In genomic region chr17:28723159-28723835, GRCh38 we compare ENCODE assay signal across 12 cellular contexts. TPM values are rescaled to one million over a fixed set of nuclear protein-coding genes. Genes with fewer than 3 reads are reported as not detected.
DNase-seq lines count a peak whose midpoint lies in the region; ATAC-seq, FAIRE-seq and TF ChIP-seq lines count a peak whose summit lies in the region.
"Had no signal": no experiment of that assay in that cellular context is flagged by ENCODE, and none has a peak within 500 bp of the region (broad histone marks: within the 10 kb centered on the region; RNA-seq: fewer than 3 reads in every experiment).

No MANE protein-coding gene starts in this region.

- H3K23ac ChIP-seq in H9 (ENCODE audit: insufficient read length, low read depth, low read length), result no peak overlapping the region

- peak overlapping the region; percentile 100 for H3K4me2 ChIP-seq in BLaER1
- H3K4me2 ChIP-seq in H9 (ENCODE audit: insufficient read depth, insufficient read length, low read length), result peak overlapping the region; percentile 90

- H3K4ac ChIP-seq in H9 (ENCODE audit: low read depth, low read length), result no peak overlapping the region

- no peak overlapping the region for H2BK120ac ChIP-seq in H9 (ENCODE audit: low read depth, low read length, poor library complexity, severe bottlenecking)

- no peak overlapping the region for H4K5ac ChIP-seq in H9 (ENCODE audit: insufficient read length, low read depth, low read length)

- no CpG with 5 or more reads among the region's 6 CpGs for WGBS in H9 (ENCODE audit: extremely low coverage, insufficient read length, low lambda C conversion rate)

- H3K4me3 Mint-ChIP-seq in H9 (peak overlapping the region; percentile 48 to 96), memory B cell (no peak overlapping the region)
- H3K4me3 Mint-ChIP-seq in activated CD4-positive, alpha-beta memory T cell treated with anti-CD3 and anti-CD28 coated beads for 36 hours, result peak overlapping the region; percentile 85

- H3K9me3 ChIP-seq in BLaER1 (no peaks in the 10 kb centered on the region), H9 (ENCODE audit: control insufficient read depth, low read depth, low read length) (no peaks in the 10 kb centered on the region)
- H3K9me3 ChIP-seq: upper lobe of right lung had no signal

- peaks cover 34% of the 10 kb centered on the region for H3K23me2 ChIP-seq in H9 (ENCODE audit: insufficient read length, low read depth, low read length, poor library complexity, severe bottlenecking)

- DNase-seq in H9 (no peak), memory B cell (ENCODE audit: low spot score in 2 of 2) (no peak), posterior cingulate gyrus (no peak), NCI-H2227 (lab: John Stamatoyannopoulos, UW; ENCODE audit: unreplicated experiment) (no peak), RCC 7860 (ENCODE audit: low spot score) (no peak), GM20000 (ENCODE audit: low spot score) (no peak)
- DNase-seq in activated CD4-positive, alpha-beta memory T cell treated with anti-CD3 and anti-CD28 coated beads for 36 hours, result no peak
- DNase-seq: DMS153, HCEC 1CT, NCI-H2029, upper lobe of right lung had no signal

- no peak overlapping the region for H3T11ph ChIP-seq in H9 (ENCODE audit: low read length)

- no peaks in the 10 kb centered on the region for H3K27me3 ChIP-seq in BLaER1
- H3K27me3 ChIP-seq in H9 (ENCODE audit: insufficient read depth, low read length), result no peaks in the 10 kb centered on the region
- H3K27me3 ChIP-seq: upper lobe of right lung had no signal

- no peak overlapping the region for H2BK12ac ChIP-seq in H9 (ENCODE audit: insufficient read length, low read depth, low read length)

- CTCF ChIA-PET in activated CD4-positive, alpha-beta memory T cell treated with anti-CD3 and anti-CD28 coated beads for 36 hours (lab: Charles Lee), result interaction anchor here (9.7 kb wide), 1 partner anchor 23 kb away, joined by 632 read pairs; the partner anchor contains the start of gene TRAF4

- no peak overlapping the region for H2AFZ ChIP-seq in H9 (ENCODE audit: low read length)

- no peak overlapping the region for H2BK15ac ChIP-seq in H9 (ENCODE audit: low read depth, low read length)

- H3K79me2 ChIP-seq in H9 (ENCODE audit: insufficient read depth, low read length), result peaks cover 14% of the 10 kb centered on the region; the same call in 1 of the 2 replicates

- no peak for ATAC-seq in memory B cell (ENCODE audit: low read depth)
- ATAC-seq: upper lobe of right lung had no signal

- H3K36me3 Mint-ChIP-seq in H9 (ENCODE audit: insufficient read depth in 1 of 3, low read depth in 3 of 3) (peaks cover 45 to 56% (median 49%) of the 10 kb centered on the region in 3 experiments), memory B cell (peaks cover 27% of the 10 kb centered on the region)
- H3K36me3 Mint-ChIP-seq in activated CD4-positive, alpha-beta memory T cell treated with anti-CD3 and anti-CD28 coated beads for 36 hours, result peaks cover 62% of the 10 kb centered on the region

- H3K56ac ChIP-seq in H9 (ENCODE audit: insufficient read length, low read depth, low read length), result no peak overlapping the region

- H4K8ac ChIP-seq in H9 (replicated peaks; ENCODE audit: insufficient read length, low read depth, low read length), result no peak overlapping the region

- intact Hi-C loops in activated CD4-positive, alpha-beta memory T cell treated with anti-CD3 and anti-CD28 coated beads for 36 hours (cut with micrococcal nuclease), result no loop called here
- intact Hi-C loops in posterior cingulate gyrus (cut with DNase I), result no loop called here

- H3K4me3 ChIP-seq in BLaER1, result peak overlapping the region; percentile 84; the same call in 1 of the 2 replicates

- peaks cover 3% of the 10 kb centered on the region for H3K79me1 ChIP-seq in H9 (ENCODE audit: insufficient read depth, low read depth, low read length, poor library complexity, severe bottlenecking)

- H3K4me1 Mint-ChIP-seq in H9 (peaks cover 39 to 60% of the 10 kb centered on the region in 2 experiments), memory B cell (peaks cover 49% of the 10 kb centered on the region)
- H3K4me1 Mint-ChIP-seq in activated CD4-positive, alpha-beta memory T cell treated with anti-CD3 and anti-CD28 coated beads for 36 hours (ENCODE audit: low read depth), result peaks cover 53% of the 10 kb centered on the region

- H3K4me1 ChIP-seq in BLaER1, result peaks cover 71% of the 10 kb centered on the region
- H3K4me1 ChIP-seq in H9 (ENCODE audit: insufficient read depth, low read length), result 0 out of 2 replicates have a peak, but pooled peaks cover 7% of the 10 kb centered on the region

- no peak overlapping the region for H2BK5ac ChIP-seq in H9 (ENCODE audit: insufficient read length, low read length)

- H3K9me3 Mint-ChIP-seq in H9 (no peaks in the 10 kb centered on the region; a peak in 2 of 5 replicates), memory B cell (no peaks in the 10 kb centered on the region)
- H3K9me3 Mint-ChIP-seq in activated CD4-positive, alpha-beta memory T cell treated with anti-CD3 and anti-CD28 coated beads for 36 hours, result no peaks in the 10 kb centered on the region

- H3K27ac ChIP-seq in BLaER1 (no peak overlapping the region), H9 (ENCODE audit: insufficient read length, low read depth, low read length) (no peak overlapping the region)

- H3K27me3 Mint-ChIP-seq in H9 (ENCODE audit: low read depth) (no peaks in the 10 kb centered on the region; the same call in 1 of the 2 replicates), memory B cell (no peaks in the 10 kb centered on the region)
- H3K27me3 Mint-ChIP-seq in activated CD4-positive, alpha-beta memory T cell treated with anti-CD3 and anti-CD28 coated beads for 36 hours, result no peaks in the 10 kb centered on the region

- POLR2A ChIA-PET in activated CD4-positive, alpha-beta memory T cell treated with anti-CD3 and anti-CD28 coated beads for 36 hours (lab: Charles Lee), result interaction anchor here (7.1 kb wide), 1 partner anchor 23 kb away, joined by 202 read pairs; the partner anchor contains the start of gene TRAF4

- peak overlapping the region; percentile 98 for H3K9ac ChIP-seq in BLaER1
- no peak overlapping the region for H3K9ac ChIP-seq in H9 (ENCODE audit: extremely low read depth, insufficient read length, low read length)

- no peak overlapping the region for H3K14ac ChIP-seq in H9 (ENCODE audit: insufficient read depth, low read length)

- H3K36me3 ChIP-seq in BLaER1, result peaks cover 46% of the 10 kb centered on the region

- TF ChIP-seq CTCF in H9 (conservative IDR thresholded peaks at IDR 0.05) (no peak), GM20000 (IDR thresholded peaks at IDR 0.05; ENCODE audit: extremely low read depth, missing control alignments) (no peak)

- FAIRE-seq in RCC 7860 (lab: Jason Lieb, UNC), result no peak

- no peak overlapping the region for H4K91ac ChIP-seq in H9 (ENCODE audit: insufficient read length, low read depth, low read length)

- H3K27ac Mint-ChIP-seq in H9 (peak overlapping the region in 2 of 3 experiments; percentile 31 to 70; a peak in 4 of 7 replicates), memory B cell (peak overlapping the region; percentile 84)
- peak overlapping the region; percentile 91 for H3K27ac Mint-ChIP-seq in activated CD4-positive, alpha-beta memory T cell treated with anti-CD3 and anti-CD28 coated beads for 36 hours

- no peak overlapping the region for H3K18ac ChIP-seq in H9 (ENCODE audit: insufficient read length, low read depth, low read length)

- H4K20me1 ChIP-seq in BLaER1 (peaks cover 59% of the 10 kb centered on the region), H9 (ENCODE audit: control insufficient read depth, insufficient read depth, insufficient read length) (no peaks in the 10 kb centered on the region)

- H2BK20ac ChIP-seq in H9 (ENCODE audit: low read depth, low read length, poor library complexity, severe bottlenecking), result no peak overlapping the region

- H2AK5ac ChIP-seq in H9 (ENCODE audit: insufficient read length, low read length), result no peak overlapping the region

RNA-seq across cellular contexts. Expression of gene TLCD1, which starts 2.7 kb away (rescaled TPM):
- total RNA-seq in H9 (2021), result 46.4 and 50.7 TPM in 2 replicates
- total RNA-seq in activated CD4-positive, alpha-beta memory T cell treated with anti-CD3 and anti-CD28 coated beads for 36 hours, result 1 to 10 TPM; 9.1 to 9.5 TPM

RNA-seq across cellular contexts. Expression of gene RPL23A, which starts 3.5 kb away (rescaled TPM):
- total RNA-seq in H9 (2021), result 2,008 and 2,053 TPM in 2 replicates
- total RNA-seq in activated CD4-positive, alpha-beta memory T cell treated with anti-CD3 and anti-CD28 coated beads for 36 hours, result 1,000 to 10,000 TPM; 2,357 to 2,419 TPM

RNA-seq across cellular contexts. Expression of gene NEK8, which starts 5.3 kb away (rescaled TPM):
- 16.6 and 18.8 TPM in 2 replicates for total RNA-seq in H9 (2021)
- total RNA-seq in activated CD4-positive, alpha-beta memory T cell treated with anti-CD3 and anti-CD28 coated beads for 36 hours, result 1 to 10 TPM; 3.4 to 4.0 TPM

RNA-seq across cellular contexts. Expression of gene RAB34, which starts 5.6 kb away (rescaled TPM):
- total RNA-seq in H9 (2021), result 189 and 190 TPM in 2 replicates
- total RNA-seq in activated CD4-positive, alpha-beta memory T cell treated with anti-CD3 and anti-CD28 coated beads for 36 hours, result 1 to 10 TPM; 4.9 to 6.6 TPM

RNA-seq across cellular contexts. Expression of gene PROCA1, which starts 11.6 kb away (rescaled TPM):
- 14.2 and 15.0 TPM in 2 replicates for total RNA-seq in H9 (2021)
- 1 to 10 TPM; 4.5 TPM for total RNA-seq in activated CD4-positive, alpha-beta memory T cell treated with anti-CD3 and anti-CD28 coated beads for 36 hours
